ENCODE assay signal across 13 cellular contexts in the genomic region with DNA sequence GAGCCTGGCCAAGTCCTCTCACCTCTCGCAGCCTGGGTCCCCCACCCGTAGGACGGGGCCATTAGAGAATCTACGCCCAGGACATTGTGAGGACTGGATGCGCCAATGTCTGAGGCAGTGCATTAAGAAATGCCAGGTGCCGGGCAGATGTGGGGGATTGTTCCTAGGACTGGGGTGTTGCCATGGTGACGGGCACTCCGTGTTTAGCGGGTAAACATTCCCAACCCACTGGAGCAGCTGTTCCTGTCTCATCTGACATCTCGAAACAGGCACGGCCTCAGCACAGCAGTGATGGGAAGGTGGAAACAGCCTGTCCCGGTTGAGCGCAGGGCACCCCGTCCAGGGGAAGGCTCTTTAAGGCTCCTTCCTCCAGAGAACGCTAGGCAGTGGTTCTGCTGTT.
DNase-seq lines count a peak whose midpoint lies in the region; ATAC-seq and TF ChIP-seq lines count a peak whose summit lies in the region.
"Had no signal": no experiment of that assay in that cellular context is flagged by ENCODE, and none has a peak within 500 bp of the region (broad histone marks: within the 10 kb centered on the region; RNA-seq: fewer than 3 reads in every experiment).

No MANE protein-coding gene starts in this region.

- no peak overlapping the region for H3K4me3 ChIP-seq in BE2C (ENCODE audit: low read depth, low read length)

- DNase-seq in BE2C = peak; percentile 40
- DNase-seq in LHCN-M2 (ENCODE audit: low read depth) = peak; percentile 97
- DNase-seq in NCI-H524 (lab: John Stamatoyannopoulos, UW) = peak; percentile 98 to 99
- DNase-seq in left colon = no peak
- no peak for DNase-seq in left cardiac atrium
- DNase-seq: activated CD4-positive, alpha-beta T cell treated with anti-CD3 and anti-CD28 coated beads, Interleukin-2, amount 50 U/mL, for 4 hours; activated naive CD4-positive, alpha-beta T cell treated with anti-CD3 and anti-CD28 coated beads, Interleukin-2, amount 50 U/mL, for 16 hours; C1 segment of cervical spinal cord; NCI-H446 had no signal

- no peaks in the 10 kb centered on the region for H3K36me3 ChIP-seq in BE2C
- H3K36me3 ChIP-seq: neutrophil had no signal

- ATAC-seq in left colon (peak; percentile 13), GM18907 (IDR thresholded peaks at IDR 0.05; ENCODE audit: unreplicated experiment) (no peak), GM21447 (IDR thresholded peaks at IDR 0.05; ENCODE audit: unreplicated experiment) (no peak), HG03457 (IDR thresholded peaks at IDR 0.05; ENCODE audit: unreplicated experiment) (no peak), left cardiac atrium (no peak)

- no peaks in the 10 kb centered on the region for H3K27me3 ChIP-seq in BE2C

- no peaks in the 10 kb centered on the region for H3K4me1 ChIP-seq in BE2C

- no peak for TF ChIP-seq CTCF in BE2C (IDR thresholded peaks at IDR 0.05; ENCODE audit: low read depth, low read length)

- intact Hi-C loops in left colon (cut with DNase I, micrococcal nuclease) = no loop called here
- intact Hi-C loops in left cardiac atrium (cut with DNase I) = no loop called here

- H3K9me3 ChIP-seq in BE2C = no peaks in the 10 kb centered on the region
- H3K9me3 ChIP-seq: neutrophil had no signal

Comparison
In these comparisons a context has a peak if more than half of its experiments do, and no peak if none do; other contexts are left out.
1. DNase-seq: peak in BE2C (single experiment), LHCN-M2 (single experiment) and NCI-H524 (2 of 2); none in left colon (0 of 2) and left cardiac atrium (single experiment).